Comparison of ENCODE assay signal across 21 cellular contexts in the genomic region with DNA sequence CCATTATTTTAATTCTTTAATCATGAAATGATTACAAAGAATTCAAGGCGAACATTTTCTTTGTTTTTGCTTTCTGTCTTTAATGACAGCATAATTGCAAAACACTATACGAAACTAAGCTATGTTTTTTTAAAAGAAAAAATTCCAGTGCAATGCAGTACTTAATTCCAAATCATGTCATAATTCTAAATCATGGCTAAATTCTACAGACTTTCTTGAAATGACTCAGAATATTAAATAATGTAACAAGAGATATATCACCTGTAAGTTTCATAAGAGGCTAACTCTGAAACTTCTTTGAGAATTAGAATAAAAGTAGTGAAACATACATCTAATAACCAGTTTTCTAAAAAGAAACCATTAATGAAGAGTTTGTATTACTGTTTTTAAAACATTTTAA.
"Had no signal": no experiment of that assay in that cellular context is flagged by ENCODE, and none has a peak within 500 bp of the region (broad histone marks: within the 10 kb centered on the region; RNA-seq: fewer than 3 reads in every experiment).

No MANE protein-coding gene starts in this region.

- H3K4me3 ChIP-seq: MG63 had no signal

- H3K4me2 ChIP-seq: SK-N-SH had no signal

- FAIRE-seq: HepG2 had no signal

- H3K27ac ChIP-seq: RWPE1 had no signal

- ATAC-seq: HepG2 had no signal

- H3K9me2 ChIP-seq: SK-N-SH had no signal

- H3K36me3 ChIP-seq: MG63 had no signal

- H3K27me3 ChIP-seq: MG63 had no signal

- H3K9ac ChIP-seq: SK-N-SH had no signal

- H3K9me3 ChIP-seq: MG63, SK-N-SH had no signal

- DNase-seq: IMR-90, Karpas-422, KG1, MG63, NCI-H1092, NCI-H1105 treated with DMSO at 0.1 percent for 48 hours, NCI-H1417 treated with DMSO at 0.1 percent for 48 hours, NCI-H146, NCI-H1694 treated with DMSO at 0.1 percent for 48 hours, NCI-H1930, NCI-H2081, NCI-H2107, NCI-H2227 treated with DMSO at 0.1 percent for 48 hours, NCI-H524, NCI-H526 treated with DMSO at 0.1 percent for 48 hours, NCI-H748 treated with DMSO at 0.1 percent for 48 hours, SHP77, SK-N-SH, SW 1271 had no signal
